Comparison of ENCODE assay signal across 18 cellular contexts in genomic region chr10:113534428-113534827, GRCh38. TPM values are rescaled to one million over a fixed set of nuclear protein-coding genes. Genes with fewer than 3 reads are reported as not detected.
"Had no signal": no experiment of that assay in that cellular context is flagged by ENCODE, and none has a peak within 500 bp of the region (broad histone marks: within the 10 kb centered on the region; RNA-seq: fewer than 3 reads in every experiment).

No MANE protein-coding gene starts in this region.

- H3K36me3 Mint-ChIP-seq: activated naive CD4-positive, alpha-beta T cell treated with anti-CD3 and anti-CD28 coated beads, Interleukin-2, amount 50 U/mL, for 24 hours; T-cell; type B pancreatic cell; WTC11 had no signal

- H3K4me1 Mint-ChIP-seq: activated naive CD4-positive, alpha-beta T cell treated with anti-CD3 and anti-CD28 coated beads, Interleukin-2, amount 50 U/mL, for 24 hours; neural crest cell; stimulated activated naive CD8-positive, alpha-beta T cell treated with anti-CD3 and anti-CD28 coated beads, Interleukin-15, amount 100 ng/mL, for 72 hours; T-cell; WTC11 had no signal

- DNase-seq: activated CD4-positive, alpha-beta T cell treated with anti-CD3 and anti-CD28 coated beads for 48 hours; activated T-cell treated with anti-CD3 and anti-CD28 coated beads, Interleukin-2, amount 50 U/mL, for 1 hour; amniotic stem cell; caudate nucleus; islet precursor cell; psoas muscle; sigmoid colon; spleen; stimulated activated naive CD8-positive, alpha-beta T cell treated with anti-CD3 and anti-CD28 coated beads, Interleukin-15, amount 100 ng/mL, for 72 hours; T-cell; T1000 had no signal

- H3K9me3 Mint-ChIP-seq: activated T-helper 2 cell treated with anti-CD3 and anti-CD28 coated beads, Interferon-gamma antibody, Interleukin-2, Interleukin-4, amounts not matched to agents 10 μg/mL and 5 μg/mL and 100 μg/mL, durations not matched to agents 14 hours and 24 hours and 36 hours; stimulated activated naive CD8-positive, alpha-beta T cell treated with anti-CD3 and anti-CD28 coated beads, Interleukin-15, amount 100 ng/mL, for 72 hours; T-cell; type B pancreatic cell; WTC11 had no signal

- H3K27ac Mint-ChIP-seq: activated naive CD4-positive, alpha-beta T cell treated with anti-CD3 and anti-CD28 coated beads, Interleukin-2, amount 50 U/mL, for 24 hours; activated T-helper 2 cell treated with anti-CD3 and anti-CD28 coated beads, Interferon-gamma antibody, Interleukin-2, Interleukin-4, amounts not matched to agents 10 μg/mL and 5 μg/mL and 100 μg/mL, durations not matched to agents 14 hours and 24 hours and 36 hours; T-cell; type B pancreatic cell; WTC11 had no signal

- H3K4me3 Mint-ChIP-seq: activated naive CD4-positive, alpha-beta T cell treated with anti-CD3 and anti-CD28 coated beads, Interleukin-2, amount 50 U/mL, for 24 hours; neural crest cell; stimulated activated naive CD8-positive, alpha-beta T cell treated with anti-CD3 and anti-CD28 coated beads, Interleukin-15, amount 100 ng/mL, for 72 hours; T-cell; type B pancreatic cell; WTC11 had no signal

- ATAC-seq: left lobe of liver; psoas muscle; stimulated activated naive CD8-positive, alpha-beta T cell treated with anti-CD3 and anti-CD28 coated beads, Interleukin-15, amount 100 ng/mL, for 72 hours; T-cell; WTC11 had no signal

- H3K4me3 ChIP-seq: psoas muscle, sigmoid colon, spleen had no signal

RNA-seq across cellular contexts. Expression of gene HABP2, which starts 18.4 kb away (rescaled TPM):
- total RNA-seq: activated T-helper 2 cell treated with anti-CD3 and anti-CD28 coated beads, Interferon-gamma antibody, Interleukin-2, Interleukin-4, amounts not matched to agents 10 μg/mL and 5 μg/mL and 100 μg/mL, durations not matched to agents 14 hours and 24 hours and 36 hours; lung microvascular endothelial cell; neural crest cell; sigmoid colon; spleen had no signal
